1 cellular context compared by ENCODE assay signal in the genomic region with DNA sequence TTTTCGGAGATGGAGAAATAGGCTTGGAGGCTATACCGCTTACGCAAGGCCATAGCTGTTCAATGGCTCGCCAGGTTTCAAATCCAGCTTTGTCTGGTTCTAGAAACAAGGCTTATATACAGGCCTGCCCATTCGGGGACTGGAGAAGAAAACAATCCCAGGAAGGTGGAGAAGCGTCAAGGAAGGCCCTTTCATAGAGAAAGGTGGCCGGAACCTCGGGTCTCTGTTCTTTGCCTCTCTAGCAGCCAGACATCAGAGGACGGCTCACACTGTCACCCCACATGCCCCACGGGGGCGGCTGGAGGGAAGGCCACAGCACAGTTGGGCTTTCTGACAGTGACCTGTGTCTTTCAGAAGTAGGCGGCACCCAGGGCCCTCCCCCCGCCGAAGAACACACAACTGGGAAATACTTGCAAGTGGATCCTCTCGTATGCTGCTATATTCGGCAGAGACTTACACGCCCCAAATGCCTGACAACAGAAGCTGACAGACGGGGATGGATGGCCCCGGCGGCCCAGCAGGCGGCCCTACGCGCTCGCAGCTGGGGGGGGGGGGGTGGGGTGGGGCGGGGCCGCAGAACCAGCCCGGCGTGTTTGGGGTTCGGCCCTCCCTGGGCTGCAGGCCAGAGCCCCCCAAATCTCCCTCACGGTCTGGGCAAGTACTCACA.
TF ChIP-seq lines count a peak whose summit lies in the region.

No MANE protein-coding gene starts in this region.

TF ChIP-seq in K562, 482 proteins besides CTCF, POLR2A, EP300 and RAD21 (continued from another document):
- TF ChIP-seq, protein P1, sequence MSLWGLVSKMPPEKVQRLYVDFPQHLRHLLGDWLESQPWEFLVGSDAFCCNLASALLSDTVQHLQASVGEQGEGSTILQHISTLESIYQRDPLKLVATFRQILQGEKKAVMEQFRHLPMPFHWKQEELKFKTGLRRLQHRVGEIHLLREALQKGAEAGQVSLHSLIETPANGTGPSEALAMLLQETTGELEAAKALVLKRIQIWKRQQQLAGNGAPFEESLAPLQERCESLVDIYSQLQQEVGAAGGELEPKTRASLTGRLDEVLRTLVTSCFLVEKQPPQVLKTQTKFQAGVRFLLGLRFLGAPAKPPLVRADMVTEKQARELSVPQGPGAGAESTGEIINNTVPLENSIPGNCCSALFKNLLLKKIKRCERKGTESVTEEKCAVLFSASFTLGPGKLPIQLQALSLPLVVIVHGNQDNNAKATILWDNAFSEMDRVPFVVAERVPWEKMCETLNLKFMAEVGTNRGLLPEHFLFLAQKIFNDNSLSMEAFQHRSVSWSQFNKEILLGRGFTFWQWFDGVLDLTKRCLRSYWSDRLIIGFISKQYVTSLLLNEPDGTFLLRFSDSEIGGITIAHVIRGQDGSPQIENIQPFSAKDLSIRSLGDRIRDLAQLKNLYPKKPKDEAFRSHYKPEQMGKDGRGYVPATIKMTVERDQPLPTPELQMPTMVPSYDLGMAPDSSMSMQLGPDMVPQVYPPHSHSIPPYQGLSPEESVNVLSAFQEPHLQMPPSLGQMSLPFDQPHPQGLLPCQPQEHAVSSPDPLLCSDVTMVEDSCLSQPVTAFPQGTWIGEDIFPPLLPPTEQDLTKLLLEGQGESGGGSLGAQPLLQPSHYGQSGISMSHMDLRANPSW (CRISPR knock-in tag; IDR thresholded peaks at IDR 0.05), result no peak
- no peak for TF ChIP-seq BCL6 (CRISPR knock-in tag; IDR thresholded peaks at IDR 0.05)
- TF ChIP-seq MYNN (IDR thresholded peaks at IDR 0.05), result no peak
- TF ChIP-seq MYNN (CRISPR knock-in tag; IDR thresholded peaks at IDR 0.05), result no peak
- no peak for TF ChIP-seq ELF4 (CRISPR knock-in tag; IDR thresholded peaks at IDR 0.05)
- no peak for TF ChIP-seq SAFB2 (IDR thresholded peaks at IDR 0.05; ENCODE audit: borderline replicate concordance, low read depth, low read length, severe bottlenecking)
- TF ChIP-seq, protein P2, sequence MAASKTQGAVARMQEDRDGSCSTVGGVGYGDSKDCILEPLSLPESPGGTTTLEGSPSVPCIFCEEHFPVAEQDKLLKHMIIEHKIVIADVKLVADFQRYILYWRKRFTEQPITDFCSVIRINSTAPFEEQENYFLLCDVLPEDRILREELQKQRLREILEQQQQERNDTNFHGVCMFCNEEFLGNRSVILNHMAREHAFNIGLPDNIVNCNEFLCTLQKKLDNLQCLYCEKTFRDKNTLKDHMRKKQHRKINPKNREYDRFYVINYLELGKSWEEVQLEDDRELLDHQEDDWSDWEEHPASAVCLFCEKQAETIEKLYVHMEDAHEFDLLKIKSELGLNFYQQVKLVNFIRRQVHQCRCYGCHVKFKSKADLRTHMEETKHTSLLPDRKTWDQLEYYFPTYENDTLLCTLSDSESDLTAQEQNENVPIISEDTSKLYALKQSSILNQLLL (CRISPR knock-in tag; IDR thresholded peaks at IDR 0.05; ENCODE audit: borderline replicate concordance), result no peak
- no peak for TF ChIP-seq NFXL1 (CRISPR knock-in tag; IDR thresholded peaks at IDR 0.05)
- no peak for TF ChIP-seq PRMT5 (CRISPR knock-in tag; IDR thresholded peaks at IDR 0.05)
- TF ChIP-seq, protein P3, sequence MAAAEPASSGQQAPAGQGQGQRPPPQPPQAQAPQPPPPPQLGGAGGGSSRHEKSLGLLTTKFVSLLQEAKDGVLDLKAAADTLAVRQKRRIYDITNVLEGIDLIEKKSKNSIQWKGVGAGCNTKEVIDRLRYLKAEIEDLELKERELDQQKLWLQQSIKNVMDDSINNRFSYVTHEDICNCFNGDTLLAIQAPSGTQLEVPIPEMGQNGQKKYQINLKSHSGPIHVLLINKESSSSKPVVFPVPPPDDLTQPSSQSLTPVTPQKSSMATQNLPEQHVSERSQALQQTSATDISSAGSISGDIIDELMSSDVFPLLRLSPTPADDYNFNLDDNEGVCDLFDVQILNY (CRISPR knock-in tag; IDR thresholded peaks at IDR 0.05), result no peak
- no peak for TF ChIP-seq CBFA2T2 (conservative IDR thresholded peaks at IDR 0.05)
- peak; percentile 1; the same call in 1 of the 2 replicates for TF ChIP-seq ZNF589 (CRISPR knock-in tag; IDR thresholded peaks at IDR 0.05; ENCODE audit: low read depth)
- TF ChIP-seq RBM34 (IDR thresholded peaks at IDR 0.05; ENCODE audit: borderline replicate concordance, insufficient read depth, low read length), result no peak
- TF ChIP-seq CSDE1 (IDR thresholded peaks at IDR 0.05), result no peak
- no peak for TF ChIP-seq ZNF75A (CRISPR knock-in tag; IDR thresholded peaks at IDR 0.05)
- no peak for TF ChIP-seq PCBP2 (IDR thresholded peaks at IDR 0.05; ENCODE audit: low read depth, low read length, poor library complexity, severe bottlenecking)
- TF ChIP-seq NRF1 (conservative IDR thresholded peaks at IDR 0.05 in 1 of 2, IDR thresholded peaks at IDR 0.05 in 1 of 2), result no peak
- no peak for TF ChIP-seq ZNF24 (IDR thresholded peaks at IDR 0.05)
- no peak for TF ChIP-seq KHSRP (IDR thresholded peaks at IDR 0.05)
- TF ChIP-seq, protein P4, sequence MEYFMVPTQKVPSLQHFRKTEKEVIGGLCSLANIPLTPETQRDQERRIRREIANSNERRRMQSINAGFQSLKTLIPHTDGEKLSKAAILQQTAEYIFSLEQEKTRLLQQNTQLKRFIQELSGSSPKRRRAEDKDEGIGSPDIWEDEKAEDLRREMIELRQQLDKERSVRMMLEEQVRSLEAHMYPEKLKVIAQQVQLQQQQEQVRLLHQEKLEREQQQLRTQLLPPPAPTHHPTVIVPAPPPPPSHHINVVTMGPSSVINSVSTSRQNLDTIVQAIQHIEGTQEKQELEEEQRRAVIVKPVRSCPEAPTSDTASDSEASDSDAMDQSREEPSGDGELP (CRISPR knock-in tag; IDR thresholded peaks at IDR 0.05; ENCODE audit: borderline replicate concordance), result peak; percentile 76; the same call in 1 of the 2 replicates
- no peak for TF ChIP-seq TFAM (CRISPR knock-in tag; conservative IDR thresholded peaks at IDR 0.05)
- TF ChIP-seq, protein P5, sequence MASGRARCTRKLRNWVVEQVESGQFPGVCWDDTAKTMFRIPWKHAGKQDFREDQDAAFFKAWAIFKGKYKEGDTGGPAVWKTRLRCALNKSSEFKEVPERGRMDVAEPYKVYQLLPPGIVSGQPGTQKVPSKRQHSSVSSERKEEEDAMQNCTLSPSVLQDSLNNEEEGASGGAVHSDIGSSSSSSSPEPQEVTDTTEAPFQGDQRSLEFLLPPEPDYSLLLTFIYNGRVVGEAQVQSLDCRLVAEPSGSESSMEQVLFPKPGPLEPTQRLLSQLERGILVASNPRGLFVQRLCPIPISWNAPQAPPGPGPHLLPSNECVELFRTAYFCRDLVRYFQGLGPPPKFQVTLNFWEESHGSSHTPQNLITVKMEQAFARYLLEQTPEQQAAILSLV (tag; IDR thresholded peaks at IDR 0.05), result no peak
- TF ChIP-seq ZBTB1 (CRISPR knock-in tag; IDR thresholded peaks at IDR 0.05; ENCODE audit: borderline replicate concordance, low read depth), result no peak
- no peak for TF ChIP-seq SETDB1 (IDR thresholded peaks at IDR 0.05; ENCODE audit: low read length)
- TF ChIP-seq, protein P6, sequence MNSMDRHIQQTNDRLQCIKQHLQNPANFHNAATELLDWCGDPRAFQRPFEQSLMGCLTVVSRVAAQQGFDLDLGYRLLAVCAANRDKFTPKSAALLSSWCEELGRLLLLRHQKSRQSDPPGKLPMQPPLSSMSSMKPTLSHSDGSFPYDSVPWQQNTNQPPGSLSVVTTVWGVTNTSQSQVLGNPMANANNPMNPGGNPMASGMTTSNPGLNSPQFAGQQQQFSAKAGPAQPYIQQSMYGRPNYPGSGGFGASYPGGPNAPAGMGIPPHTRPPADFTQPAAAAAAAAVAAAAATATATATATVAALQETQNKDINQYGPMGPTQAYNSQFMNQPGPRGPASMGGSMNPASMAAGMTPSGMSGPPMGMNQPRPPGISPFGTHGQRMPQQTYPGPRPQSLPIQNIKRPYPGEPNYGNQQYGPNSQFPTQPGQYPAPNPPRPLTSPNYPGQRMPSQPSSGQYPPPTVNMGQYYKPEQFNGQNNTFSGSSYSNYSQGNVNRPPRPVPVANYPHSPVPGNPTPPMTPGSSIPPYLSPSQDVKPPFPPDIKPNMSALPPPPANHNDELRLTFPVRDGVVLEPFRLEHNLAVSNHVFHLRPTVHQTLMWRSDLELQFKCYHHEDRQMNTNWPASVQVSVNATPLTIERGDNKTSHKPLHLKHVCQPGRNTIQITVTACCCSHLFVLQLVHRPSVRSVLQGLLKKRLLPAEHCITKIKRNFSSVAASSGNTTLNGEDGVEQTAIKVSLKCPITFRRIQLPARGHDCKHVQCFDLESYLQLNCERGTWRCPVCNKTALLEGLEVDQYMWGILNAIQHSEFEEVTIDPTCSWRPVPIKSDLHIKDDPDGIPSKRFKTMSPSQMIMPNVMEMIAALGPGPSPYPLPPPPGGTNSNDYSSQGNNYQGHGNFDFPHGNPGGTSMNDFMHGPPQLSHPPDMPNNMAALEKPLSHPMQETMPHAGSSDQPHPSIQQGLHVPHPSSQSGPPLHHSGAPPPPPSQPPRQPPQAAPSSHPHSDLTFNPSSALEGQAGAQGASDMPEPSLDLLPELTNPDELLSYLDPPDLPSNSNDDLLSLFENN (IDR thresholded peaks at IDR 0.05; ENCODE audit: low read depth in 2 of 2, low read length in 2 of 2), result peak in 1 of 2 experiments; percentile 33; a peak in 1 of 4 replicates
- TF ChIP-seq ZNF354B (CRISPR knock-in tag; IDR thresholded peaks at IDR 0.05), result no peak
- TF ChIP-seq ELF2 (CRISPR knock-in tag; IDR thresholded peaks at IDR 0.05), result no peak
